8 cellular contexts compared by ENCODE assay signal in the genomic region with DNA sequence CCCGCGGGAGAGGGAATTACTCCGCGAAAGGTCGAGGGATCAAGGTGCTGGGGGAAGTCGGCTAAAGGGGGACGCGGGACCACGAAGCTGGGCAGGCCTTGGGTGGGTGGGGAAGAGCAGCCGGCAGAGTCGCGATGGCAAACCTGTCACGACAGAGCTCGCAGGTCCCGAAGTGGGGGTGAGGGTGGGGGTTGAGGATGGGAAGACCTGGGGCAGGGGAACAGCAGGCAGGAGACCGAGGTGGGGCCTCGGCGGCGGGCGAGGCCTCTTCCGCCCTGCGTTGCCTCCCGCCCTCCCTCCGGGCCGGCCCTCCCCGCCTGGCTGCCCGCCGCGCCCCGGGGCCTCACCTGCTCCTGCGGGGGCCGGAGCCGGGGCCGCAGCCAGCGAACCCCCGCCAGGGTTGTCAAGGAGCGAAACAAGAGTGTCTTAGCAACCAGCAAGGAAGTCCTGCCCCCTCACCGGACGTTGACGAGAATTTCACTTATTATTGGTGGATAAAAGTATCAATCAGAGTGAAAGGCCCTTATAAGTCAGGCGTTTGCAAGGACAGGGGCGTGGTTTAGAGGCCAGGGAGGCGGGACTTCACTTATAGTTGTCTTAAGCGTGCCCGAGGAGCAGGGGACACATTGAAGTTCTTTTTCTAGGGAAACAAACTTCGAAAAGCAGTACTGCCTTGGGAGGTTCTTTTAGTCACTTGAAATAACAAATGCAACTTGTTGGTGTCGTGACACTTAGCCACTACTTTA. TPM values are rescaled to one million over a fixed set of nuclear protein-coding genes. Genes with fewer than 3 reads are reported as not detected.
DNase-seq lines count a peak whose midpoint lies in the region; ATAC-seq and TF ChIP-seq lines count a peak whose summit lies in the region.

A gene with protein sequence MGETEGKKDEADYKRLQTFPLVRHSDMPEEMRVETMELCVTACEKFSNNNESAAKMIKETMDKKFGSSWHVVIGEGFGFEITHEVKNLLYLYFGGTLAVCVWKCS (minus strand): TSS at position 423 of the 746 bp plus-strand sequence. CDS start 11,412 bp downstream, outside the sequence.

- TF ChIP-seq POLR2A in GM18951 (IDR thresholded peaks at IDR 0.05; ENCODE audit: extremely low read depth, insufficient read depth, insufficient read length): peak; percentile 56

- H3K27ac Mint-ChIP-seq in WTC11: peak within 1 kb of the TSS; percentile 56; the same call in 1 of the 2 replicates

- H3K27me3 ChIP-seq in AG04450 (ENCODE audit: control insufficient read depth, insufficient read depth, low read length): no peaks in the 10 kb centered on the region

- ATAC-seq in HG03175 (IDR thresholded peaks at IDR 0.05; ENCODE audit: unreplicated experiment): peak; percentile 94
- ATAC-seq in WTC11: peak; percentile 98

- peaks cover 38% of the 10 kb centered on the region for H3K27me3 Mint-ChIP-seq in WTC11 (ENCODE audit: low read depth)

- peaks cover 10% of the 10 kb centered on the region for H3K4me1 Mint-ChIP-seq in WTC11

- H3K4me3 ChIP-seq in AG04450 (ENCODE audit: low read depth, low read length) (peak within 1 kb of the TSS; percentile 89), cardiac fibroblast (replicated peaks in 1 of 2; ENCODE audit: low read depth in 2 of 2, low read length in 2 of 2) (peak within 1 kb of the TSS; percentile 80 to 88), skin epidermis (peak within 1 kb of the TSS; percentile 57 to 88 (median 80))

- TF ChIP-seq CTCF in AG04450 (IDR thresholded peaks at IDR 0.05; ENCODE audit: low read depth, low read length) (no peak), WTC11 (IDR thresholded peaks at IDR 0.05) (no peak), cardiac fibroblast (IDR thresholded peaks at IDR 0.05; ENCODE audit: low read depth, low read length) (no peak)

- H3K9me3 Mint-ChIP-seq in WTC11: peaks cover 3% of the 10 kb centered on the region

- POLR2A ChIA-PET in AG04450 (lab: Yijun Ruan, JAX) (no interaction called here), WTC11 (lab: Charles Lee) (no interaction called here)

- CTCF ChIA-PET in AG04450 (lab: Charles Lee): no interaction called here
- CTCF ChIA-PET in WTC11 (lab: Charles Lee): interaction anchor here (0.6 to 2.2 kb wide), 4 partner anchors 25 to 341 kb away, joined by 3 to 7 read pairs (median 4); no protein-coding TSS in a partner anchor

- peak within 1 kb of the TSS; percentile 88 for H3K4me3 Mint-ChIP-seq in WTC11

- H3K27ac ChIP-seq in AG04450 (ENCODE audit: low read depth, low read length) (peak within 1 kb of the TSS; percentile 21), skin epidermis (peak within 1 kb of the TSS; percentile 33 to 92 (median 84))

- H3K36me3 Mint-ChIP-seq in WTC11: no peaks in the 10 kb centered on the region

- no peaks in the 10 kb centered on the region; the same call in 1 of the 2 replicates for H3K9me3 ChIP-seq in AG04450 (ENCODE audit: control insufficient read depth, insufficient read depth, low read length)

- DNase-seq in AG04450 (ENCODE audit: low read depth, low spot score) (peak; percentile 96), NCI-H2227 treated with DMSO at 0.1 percent for 48 hours (lab: John Stamatoyannopoulos, UW) (peak; percentile 92), WTC11 (ENCODE audit: low spot score) (peak; percentile 94), cardiac fibroblast (ENCODE audit: low read depth in 2 of 2) (peak; percentile 99), iPS-NIHi11 (ENCODE audit: low spot score) (peak; percentile 96)

- in situ Hi-C loops in GM18951 (cut with MboI; ENCODE audit: low sequenced_read_pairs, unreplicated experiment): no loop called here

TF ChIP-seq in WTC11, 78 proteins besides CTCF, POLR2A, EP300 and RAD21:
- TF ChIP-seq SP1 (CRISPR knock-in tag; conservative IDR thresholded peaks at IDR 0.05) (0 out of 2 replicates have a peak, but pooled peaks have one; percentile 42), RELA (CRISPR knock-in tag; IDR thresholded peaks at IDR 0.05; ENCODE audit: borderline replicate concordance) (0 out of 2 replicates have a peak, but pooled peaks have one; percentile 32), ZNF423 (CRISPR knock-in tag; IDR thresholded peaks at IDR 0.05) (0 out of 2 replicates have a peak, but pooled peaks have one; percentile 10), NFYB (CRISPR knock-in tag; conservative IDR thresholded peaks at IDR 0.05; ENCODE audit: low read depth) (peak; percentile 50), ETV6 (CRISPR knock-in tag; IDR thresholded peaks at IDR 0.05) (no peak), TCF7 (CRISPR knock-in tag; IDR thresholded peaks at IDR 0.05; ENCODE audit: low read depth) (no peak), ZNF138 (CRISPR knock-in tag; conservative IDR thresholded peaks at IDR 0.05) (no peak)
- TF ChIP-seq, protein P1, sequence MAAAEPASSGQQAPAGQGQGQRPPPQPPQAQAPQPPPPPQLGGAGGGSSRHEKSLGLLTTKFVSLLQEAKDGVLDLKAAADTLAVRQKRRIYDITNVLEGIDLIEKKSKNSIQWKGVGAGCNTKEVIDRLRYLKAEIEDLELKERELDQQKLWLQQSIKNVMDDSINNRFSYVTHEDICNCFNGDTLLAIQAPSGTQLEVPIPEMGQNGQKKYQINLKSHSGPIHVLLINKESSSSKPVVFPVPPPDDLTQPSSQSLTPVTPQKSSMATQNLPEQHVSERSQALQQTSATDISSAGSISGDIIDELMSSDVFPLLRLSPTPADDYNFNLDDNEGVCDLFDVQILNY (CRISPR knock-in tag; IDR thresholded peaks at IDR 0.05): 0 out of 2 replicates have a peak, but pooled peaks have one; percentile 24
- TF ChIP-seq, protein P2, sequence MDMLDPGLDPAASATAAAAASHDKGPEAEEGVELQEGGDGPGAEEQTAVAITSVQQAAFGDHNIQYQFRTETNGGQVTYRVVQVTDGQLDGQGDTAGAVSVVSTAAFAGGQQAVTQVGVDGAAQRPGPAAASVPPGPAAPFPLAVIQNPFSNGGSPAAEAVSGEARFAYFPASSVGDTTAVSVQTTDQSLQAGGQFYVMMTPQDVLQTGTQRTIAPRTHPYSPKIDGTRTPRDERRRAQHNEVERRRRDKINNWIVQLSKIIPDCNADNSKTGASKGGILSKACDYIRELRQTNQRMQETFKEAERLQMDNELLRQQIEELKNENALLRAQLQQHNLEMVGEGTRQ (CRISPR knock-in tag; IDR thresholded peaks at IDR 0.05): 0 out of 2 replicates have a peak, but pooled peaks have one; percentile 6

RNA-seq across cellular contexts. Expression of the gene that starts here (rescaled TPM):
- polyA plus RNA-seq in AG04450 (2011; rRNA removed): 12.6 and 15.5 TPM in 2 replicates
- polyA minus RNA-seq in AG04450 (2011; rRNA and poly(A)+ RNA removed): 8.6 and 8.7 TPM in 2 replicates
- total RNA-seq in WTC11 (2021): 11.8 to 12.2 TPM (median 12.1 TPM) in 3 replicates

Comparison
In these comparisons a context has a peak if more than half of its experiments do, and no peak if none do; other contexts are left out.
1. Peak in every context shown above with its lines: DNase-seq, ATAC-seq, H3K4me3 ChIP-seq and H3K27ac ChIP-seq.